2 cellular contexts compared by ENCODE assay signal in genomic region chr3:137148406-137148805, GRCh38.
TF ChIP-seq lines count a peak whose summit lies in the region.

No MANE protein-coding gene starts in this region.

TF ChIP-seq in GM23338, 12 proteins besides CTCF, POLR2A, EP300 and RAD21:
- TF ChIP-seq REST (IDR thresholded peaks at IDR 0.05; ENCODE audit: unreplicated experiment) (no peak), ZNF114 (CRISPR knock-in tag; IDR thresholded peaks at IDR 0.05) (no peak), NANOG (IDR thresholded peaks at IDR 0.05; ENCODE audit: borderline replicate concordance) (no peak), STAT1 (IDR thresholded peaks at IDR 0.05; ENCODE audit: unreplicated experiment) (no peak), EZH2 (IDR thresholded peaks at IDR 0.05; ENCODE audit: low read depth, unreplicated experiment) (no peak)

TF ChIP-seq in WTC11, 78 proteins besides CTCF, POLR2A, EP300 and RAD21 (continued from another document):
- no peak for TF ChIP-seq NFATC4 (CRISPR knock-in tag; IDR thresholded peaks at IDR 0.05)
- TF ChIP-seq USF2 (CRISPR knock-in tag; IDR thresholded peaks at IDR 0.05), result no peak
- TF ChIP-seq SMAD3 (CRISPR knock-in tag; IDR thresholded peaks at IDR 0.05; ENCODE audit: borderline replicate concordance), result no peak
- no peak for TF ChIP-seq STAT6 (CRISPR knock-in tag; conservative IDR thresholded peaks at IDR 0.05; ENCODE audit: low read depth)
- TF ChIP-seq NR2C2 (CRISPR knock-in tag; IDR thresholded peaks at IDR 0.05), result no peak
- no peak for TF ChIP-seq KAT7 (CRISPR knock-in tag; IDR thresholded peaks at IDR 0.05; ENCODE audit: borderline replicate concordance)
- TF ChIP-seq NR1H2 (CRISPR knock-in tag; IDR thresholded peaks at IDR 0.05), result no peak
- no peak for TF ChIP-seq PREB (CRISPR knock-in tag; IDR thresholded peaks at IDR 0.05; ENCODE audit: borderline replicate concordance)
